13 cellular contexts compared by ENCODE assay signal in genomic region chr13:66367356-66367755, GRCh38.
DNase-seq lines count a peak whose midpoint lies in the region; ATAC-seq and TF ChIP-seq lines count a peak whose summit lies in the region.
"Had no signal": no experiment of that assay in that cellular context is flagged by ENCODE, and none has a peak within 500 bp of the region (broad histone marks: within the 10 kb centered on the region; RNA-seq: fewer than 3 reads in every experiment).

No MANE protein-coding gene starts in this region.

- H3K4me3 ChIP-seq in fibroblast of villous mesenchyme (ENCODE audit: low read depth, low read length) (no peak overlapping the region), neuronal stem cell (ENCODE audit: low read length in 2 of 2) (no peak overlapping the region)

- no peak overlapping the region for H4K91ac ChIP-seq in neuronal stem cell (ENCODE audit: low read depth, low read length, poor library complexity)

- no peak overlapping the region for H3K9ac ChIP-seq in neuronal stem cell (ENCODE audit: low read depth, low read length, poor library complexity)

- H3K4me2 ChIP-seq in neuronal stem cell (ENCODE audit: insufficient read depth, low read length, poor library complexity, severe bottlenecking) = no peak overlapping the region

- no peak overlapping the region for H3K4me3 Mint-ChIP-seq in stimulated activated memory B cell treated with anti-CD40 and anti-IgM and Interleukin-4, amounts not matched to agents 10 μg/mL and 1 μg/mL and 100 μg/mL, for 72 hours
- H3K4me3 Mint-ChIP-seq: CD14-positive monocyte, IgD-negative memory B cell had no signal

- WGBS in neuronal stem cell (ENCODE audit: extremely low coverage in 2 of 2, insufficient read length in 2 of 2, insufficient replicate concordance in 1 of 2), 2 donors = no CpG with 5 or more reads among the region's 1 CpG

- no peak overlapping the region for H2BK12ac ChIP-seq in neuronal stem cell (ENCODE audit: low read length)

- no peak for ATAC-seq in HG03342 (IDR thresholded peaks at IDR 0.05; ENCODE audit: unreplicated experiment)
- no peak for ATAC-seq in stimulated activated memory B cell treated with anti-CD40 and anti-IgM and Interleukin-4, amounts not matched to agents 10 μg/mL and 1 μg/mL and 100 μg/mL, for 72 hours

- no peak overlapping the region for H2BK5ac ChIP-seq in neuronal stem cell (ENCODE audit: low read length)

- DNase-seq in EH (ENCODE audit: low read depth) (peak; percentile 9), NCI-H2081 treated with DMSO at 0.1 percent for 48 hours (lab: John Stamatoyannopoulos, UW) (peak; percentile 17), fibroblast of villous mesenchyme (ENCODE audit: low read depth) (peak; percentile 26), neuronal stem cell (ENCODE audit: low spot score) (no peak)
- no peak for DNase-seq in central memory CD4-positive, alpha-beta T cell
- DNase-seq: AML-193, Kasumi-1, MM.1S, NCI-H1092 treated with DMSO at 0.1 percent for 48 hours had no signal

- H3K27me3 ChIP-seq in neuronal stem cell (ENCODE audit: control insufficient read depth in 3 of 3, insufficient read depth in 3 of 3, low read depth in 1 of 3, low read length in 3 of 3) = no peaks in the 10 kb centered on the region

- H4K8ac ChIP-seq in neuronal stem cell (ENCODE audit: low read depth, low read length) = no peak overlapping the region

- H2BK120ac ChIP-seq in neuronal stem cell (ENCODE audit: low read depth, low read length) = no peak overlapping the region

- no peaks in the 10 kb centered on the region for H3K4me1 Mint-ChIP-seq in stimulated activated memory B cell treated with anti-CD40 and anti-IgM and Interleukin-4, amounts not matched to agents 10 μg/mL and 1 μg/mL and 100 μg/mL, for 72 hours
- H3K4me1 Mint-ChIP-seq: CD14-positive monocyte, IgD-negative memory B cell had no signal

- H3K27ac Mint-ChIP-seq in stimulated activated memory B cell treated with anti-CD40 and anti-IgM and Interleukin-4, amounts not matched to agents 10 μg/mL and 1 μg/mL and 100 μg/mL, for 72 hours = no peak overlapping the region
- H3K27ac Mint-ChIP-seq: CD14-positive monocyte, IgD-negative memory B cell had no signal

- H3K14ac ChIP-seq in neuronal stem cell (ENCODE audit: low read length) = no peak overlapping the region

- H2AK5ac ChIP-seq in neuronal stem cell (ENCODE audit: low read depth, low read length) = no peak overlapping the region

- H3K79me1 ChIP-seq in neuronal stem cell (ENCODE audit: low read depth, low read length) = no peaks in the 10 kb centered on the region

- H3K36me3 Mint-ChIP-seq in stimulated activated memory B cell treated with anti-CD40 and anti-IgM and Interleukin-4, amounts not matched to agents 10 μg/mL and 1 μg/mL and 100 μg/mL, for 72 hours = no peaks in the 10 kb centered on the region
- H3K36me3 Mint-ChIP-seq: CD14-positive monocyte, IgD-negative memory B cell had no signal

- H3K27ac ChIP-seq in neuronal stem cell (replicated peaks; ENCODE audit: low read length) = no peak overlapping the region

- no peaks in the 10 kb centered on the region for H3K9me3 Mint-ChIP-seq in stimulated activated memory B cell treated with anti-CD40 and anti-IgM and Interleukin-4, amounts not matched to agents 10 μg/mL and 1 μg/mL and 100 μg/mL, for 72 hours

- no peak overlapping the region for H3K4ac ChIP-seq in neuronal stem cell (ENCODE audit: low read length)

- no peak overlapping the region for H2BK15ac ChIP-seq in neuronal stem cell (ENCODE audit: low read length)

- H3K9me3 ChIP-seq in neuronal stem cell (replicated peaks in 1 of 2; ENCODE audit: control insufficient read depth in 2 of 2, insufficient read depth in 1 of 2, low read depth in 1 of 2, low read length in 2 of 2) = peaks cover 0 to 9% of the 10 kb centered on the region in 2 donors

- H3K23ac ChIP-seq in neuronal stem cell (ENCODE audit: low read depth, low read length, poor library complexity) = no peak overlapping the region

- H3K4me1 ChIP-seq in neuronal stem cell (ENCODE audit: control insufficient read depth in 2 of 2, insufficient read depth in 1 of 2, low read depth in 1 of 2, low read length in 2 of 2) = no peaks in the 10 kb centered on the region

- H3K27me3 Mint-ChIP-seq in stimulated activated memory B cell treated with anti-CD40 and anti-IgM and Interleukin-4, amounts not matched to agents 10 μg/mL and 1 μg/mL and 100 μg/mL, for 72 hours = no peaks in the 10 kb centered on the region
- H3K27me3 Mint-ChIP-seq: IgD-negative memory B cell had no signal

- no peaks in the 10 kb centered on the region for H3K36me3 ChIP-seq in neuronal stem cell (replicated peaks in 1 of 2; ENCODE audit: control insufficient read depth in 2 of 2, insufficient read depth in 2 of 2, low read length in 2 of 2)

- no peak overlapping the region for H3K18ac ChIP-seq in neuronal stem cell (ENCODE audit: low read length)

- TF ChIP-seq CTCF in fibroblast of villous mesenchyme (IDR thresholded peaks at IDR 0.05; ENCODE audit: insufficient read depth, low read depth, low read length) = no peak

- H2AFZ ChIP-seq in neuronal stem cell (ENCODE audit: low read length) = peak overlapping the region; percentile 54

Comparison
In these comparisons a context has a peak if more than half of its experiments do, and no peak if none do; other contexts are left out.
1. DNase-seq: peak in EH (single experiment), NCI-H2081 treated with DMSO at 0.1 percent for 48 hours (single experiment) and fibroblast of villous mesenchyme (single experiment); none in neuronal stem cell (single experiment) and central memory CD4-positive, alpha-beta T cell (single experiment).